Comparison of ENCODE assay signal across 18 cellular contexts in genomic region chr7:140587243-140587642, GRCh38. TPM values are rescaled to one million over a fixed set of nuclear protein-coding genes. Genes with fewer than 3 reads are reported as not detected.
DNase-seq lines count a peak whose midpoint lies in the region; ATAC-seq and TF ChIP-seq lines count a peak whose summit lies in the region.
"Had no signal": no experiment of that assay in that cellular context is flagged by ENCODE, and none has a peak within 500 bp of the region (broad histone marks: within the 10 kb centered on the region; RNA-seq: fewer than 3 reads in every experiment).

No MANE protein-coding gene starts in this region.

- H3K9me3 ChIP-seq in IMR-90 (ENCODE audit: control insufficient read depth, insufficient read depth, low read length) (no peaks in the 10 kb centered on the region), trophoblast cell (ENCODE audit: insufficient read depth, low read depth, low read length) (no peaks in the 10 kb centered on the region)
- H3K9me3 ChIP-seq: Caco-2 had no signal

- no peak for TF ChIP-seq POLR2A in IMR-90 (IDR thresholded peaks at IDR 0.05; ENCODE audit: low read depth, low read length)

- intact Hi-C loops in IMR-90 (cut with micrococcal nuclease) = no loop called here

- peak overlapping the region in 3 of 5 experiments; percentile 1 to 79 (median 13) for H3K27ac Mint-ChIP-seq in brain
- no peak overlapping the region for H3K27ac Mint-ChIP-seq in activated T-cell treated with anti-CD3 and anti-CD28 coated beads, Interleukin-2, amount 50 U/mL, for 72 hours
- H3K27ac Mint-ChIP-seq: CD4-positive, alpha-beta T cell; GM23338; HFFc6 had no signal

- no CpG with 5 or more reads among the region's 9 CpGs for WGBS in IMR-90 (ENCODE audit: extremely low coverage in 2 of 2, insufficient read length in 1 of 2), 2 experiments
- no CpG with 5 or more reads among the region's 9 CpGs for WGBS in trophoblast cell (ENCODE audit: extremely low coverage, insufficient coverage, insufficient read length)

- no peaks in the 10 kb centered on the region for H3K9me3 Mint-ChIP-seq in brain
- H3K9me3 Mint-ChIP-seq in activated T-cell treated with anti-CD3 and anti-CD28 coated beads, Interleukin-2, amount 50 U/mL, for 72 hours = no peaks in the 10 kb centered on the region
- H3K9me3 Mint-ChIP-seq: CD4-positive, alpha-beta T cell; GM23338; HFFc6 had no signal

- no peaks in the 10 kb centered on the region for H4K20me1 ChIP-seq in IMR-90 (ENCODE audit: insufficient read depth, low read length)

- H3K4me1 ChIP-seq in IMR-90 (ENCODE audit: control insufficient read depth, insufficient read depth, low read length) = no peaks in the 10 kb centered on the region
- H3K4me1 ChIP-seq in trophoblast cell (ENCODE audit: control insufficient read depth in 1 of 2, insufficient read depth in 2 of 2, low read length in 2 of 2) = no peaks in the 10 kb centered on the region
- H3K4me1 ChIP-seq: Caco-2 had no signal

- peaks cover 3% of the 10 kb centered on the region for H3K27me3 Mint-ChIP-seq in brain
- H3K27me3 Mint-ChIP-seq in activated T-cell treated with anti-CD3 and anti-CD28 coated beads, Interleukin-2, amount 50 U/mL, for 72 hours (ENCODE audit: low read depth) = no peaks in the 10 kb centered on the region

- H3K23ac ChIP-seq in IMR-90 (ENCODE audit: low read depth, low read length) = no peak overlapping the region
- no peak overlapping the region for H3K23ac ChIP-seq in trophoblast cell (ENCODE audit: low read length)

- H3K36me3 ChIP-seq in IMR-90 (ENCODE audit: control insufficient read depth, insufficient read depth, low read length) (peaks cover 31% of the 10 kb centered on the region), trophoblast cell (ENCODE audit: control insufficient read depth in 1 of 2, insufficient read depth in 2 of 2, low read length in 2 of 2) (peaks cover 9 to 11% of the 10 kb centered on the region in 2 experiments)

- no TSS peak for BruUV-seq in IMR-90 (replicated peaks; lab: Mats Ljungman, UMichigan)

- POLR2A ChIA-PET in IMR-90 (lab: Charles Lee; ENCODE audit: unreplicated experiment) = no interaction called here

- dilution Hi-C loops in IMR-90 (cut with HindIII; ENCODE audit: low sequenced_read_pairs, unreplicated experiment) = no loop called here

- H3K14ac ChIP-seq in IMR-90 (replicated peaks; ENCODE audit: low read depth, low read length) (no peak overlapping the region), trophoblast cell (ENCODE audit: low read length) (no peak overlapping the region)

- no peak overlapping the region for H3K56ac ChIP-seq in IMR-90 (ENCODE audit: extremely low read depth, insufficient read depth, low read length)

- no peak overlapping the region for H4K5ac ChIP-seq in IMR-90 (ENCODE audit: low read depth, low read length)

- no peak overlapping the region for H3K18ac ChIP-seq in IMR-90 (ENCODE audit: low read depth, low read length)
- no peak overlapping the region for H3K18ac ChIP-seq in trophoblast cell (ENCODE audit: low read length)

- no peak for TF ChIP-seq RAD21 in IMR-90 (IDR thresholded peaks at IDR 0.05; ENCODE audit: low read length)

- H2AK5ac ChIP-seq in IMR-90 (ENCODE audit: low read depth, low read length) (no peak overlapping the region), trophoblast cell (ENCODE audit: low read length) (no peak overlapping the region)

- H2BK5ac ChIP-seq in IMR-90 (ENCODE audit: low read depth, low read length, poor library complexity, severe bottlenecking) = no peak overlapping the region
- no peak overlapping the region for H2BK5ac ChIP-seq in trophoblast cell (ENCODE audit: low read depth, low read length, poor library complexity)

- H2AK9ac ChIP-seq in IMR-90 (replicated peaks; ENCODE audit: low read depth, low read length, poor library complexity) = peak overlapping the region; percentile 72

- no peak overlapping the region for H3K4ac ChIP-seq in IMR-90 (ENCODE audit: low read depth, low read length)
- H3K4ac ChIP-seq in trophoblast cell (ENCODE audit: low read depth, low read length) = no peak overlapping the region

- no peak overlapping the region for H4K91ac ChIP-seq in IMR-90 (ENCODE audit: insufficient read depth, low read depth, low read length)
- H4K91ac ChIP-seq in trophoblast cell (ENCODE audit: low read depth, low read length) = no peak overlapping the region

- no peak overlapping the region for H2BK20ac ChIP-seq in IMR-90 (ENCODE audit: low read depth, low read length)

- H3K4me3 Mint-ChIP-seq in brain = no peak overlapping the region
- H3K4me3 Mint-ChIP-seq in activated T-cell treated with anti-CD3 and anti-CD28 coated beads, Interleukin-2, amount 50 U/mL, for 72 hours = no peak overlapping the region
- H3K4me3 Mint-ChIP-seq: CD4-positive, alpha-beta T cell; GM23338; HFFc6 had no signal

- no peaks in the 10 kb centered on the region for H3K79me2 ChIP-seq in trophoblast cell (ENCODE audit: control insufficient read depth, insufficient read depth, low read length, poor library complexity)

- peaks cover 57% of the 10 kb centered on the region for H3K36me3 Mint-ChIP-seq in brain
- H3K36me3 Mint-ChIP-seq in activated T-cell treated with anti-CD3 and anti-CD28 coated beads, Interleukin-2, amount 50 U/mL, for 72 hours (ENCODE audit: insufficient read depth in 2 of 2) = no peaks in the 10 kb centered on the region

- H3K27ac ChIP-seq in IMR-90 (ENCODE audit: insufficient read depth, low read length) (no peak overlapping the region), trophoblast cell (ENCODE audit: low read depth, low read length) (no peak overlapping the region)
- H3K27ac ChIP-seq: C4-2B had no signal

- H2BK15ac ChIP-seq in IMR-90 (ENCODE audit: low read depth, low read length) = no peak overlapping the region

- in situ Hi-C loops in IMR-90 (cut with MboI; ENCODE audit: low sequenced_read_pairs) = no loop called here

- no peak overlapping the region for H3K4me3 ChIP-seq in IMR-90 (ENCODE audit: insufficient read depth, low read depth, low read length)
- H3K4me3 ChIP-seq in trophoblast cell (ENCODE audit: low read depth, low read length) = no peak overlapping the region
- H3K4me3 ChIP-seq: GM23338 had no signal

- H3K4me2 ChIP-seq in IMR-90 (ENCODE audit: low read depth, low read length) (no peak overlapping the region), trophoblast cell (ENCODE audit: low read length) (no peak overlapping the region)
- H3K4me2 ChIP-seq: GM23338 had no signal

- TF ChIP-seq CTCF in IMR-90 (conservative IDR thresholded peaks at IDR 0.05; ENCODE audit: low read depth, low read length) (no peak), brain (conservative IDR thresholded peaks at IDR 0.05) (no peak)

- H3K9ac ChIP-seq in IMR-90 (ENCODE audit: low read depth, low read length) (no peak overlapping the region), trophoblast cell (ENCODE audit: low read length) (no peak overlapping the region)

- CTCF ChIA-PET in IMR-90 (lab: Yijun Ruan, JAX) = no interaction called here

- no peak overlapping the region for H2AFZ ChIP-seq in IMR-90 (replicated peaks; ENCODE audit: low read length, poor library complexity)
- no peak overlapping the region for H2AFZ ChIP-seq in trophoblast cell (ENCODE audit: insufficient read depth, low read length, poor library complexity)
- H2AFZ ChIP-seq: GM23338 had no signal

- peaks cover 8% of the 10 kb centered on the region; the same call in 1 of the 2 replicates for H3K9me1 ChIP-seq in IMR-90 (ENCODE audit: insufficient read depth, low read length)

- peaks cover 0 to 25% of the 10 kb centered on the region in 2 experiments; a peak in 2 of 4 replicates for H3K79me1 ChIP-seq in IMR-90 (ENCODE audit: low read depth in 1 of 2, low read length in 2 of 2)
- H3K79me1 ChIP-seq in trophoblast cell (ENCODE audit: low read length) = no peaks in the 10 kb centered on the region

- H2BK120ac ChIP-seq in IMR-90 (ENCODE audit: low read depth, low read length) (no peak overlapping the region), trophoblast cell (ENCODE audit: insufficient read depth, low read length, poor library complexity) (no peak overlapping the region)

- DNase-seq in IMR-90 (no peak), trophoblast cell (no peak), NCI-H2081 treated with DMSO at 0.1 percent for 48 hours (lab: John Stamatoyannopoulos, UW) (no peak), DMS 273 treated with DMSO at 0.1 percent for 48 hours (lab: John Stamatoyannopoulos, UW) (no peak)
- no peak for DNase-seq in activated T-cell treated with anti-CD3 and anti-CD28 coated beads, Interleukin-2, amount 50 U/mL, for 72 hours
- DNase-seq: ACHN; AML-193; Caco-2; CD4-positive, alpha-beta T cell; DMS153; DMS79; GDM1; HCEC 1CT; HFFc6 had no signal

- no peak overlapping the region for H2BK12ac ChIP-seq in trophoblast cell (ENCODE audit: low read length)

- no peak overlapping the region for H4K12ac ChIP-seq in trophoblast cell (ENCODE audit: low read depth, low read length)

- no peak for ATAC-seq in IMR-90 (ENCODE audit: low read depth)
- ATAC-seq in activated T-cell treated with anti-CD3 and anti-CD28 coated beads, Interleukin-2, amount 50 U/mL, for 72 hours (replicated peaks in 1 of 2) = no peak
- ATAC-seq: GM23338, HepG2 had no signal

- H4K8ac ChIP-seq in IMR-90 (ENCODE audit: low read depth in 2 of 2, low read length in 2 of 2) (no peak overlapping the region), trophoblast cell (ENCODE audit: low read depth, low read length) (peak overlapping the region; percentile 34)

- no peaks in the 10 kb centered on the region for H3K4me1 Mint-ChIP-seq in brain
- no peaks in the 10 kb centered on the region for H3K4me1 Mint-ChIP-seq in activated T-cell treated with anti-CD3 and anti-CD28 coated beads, Interleukin-2, amount 50 U/mL, for 72 hours (ENCODE audit: low read depth)
- H3K4me1 Mint-ChIP-seq: GM23338 had no signal

- H3K27me3 ChIP-seq in IMR-90 (ENCODE audit: control insufficient read depth, insufficient read depth, low read length) (no peaks in the 10 kb centered on the region), trophoblast cell (ENCODE audit: insufficient read depth, low read length) (no peaks in the 10 kb centered on the region)

TF ChIP-seq in IMR-90, 13 proteins besides CTCF, POLR2A, EP300 and RAD21:
- TF ChIP-seq CEBPB (IDR thresholded peaks at IDR 0.05; ENCODE audit: low read depth, low read length) = no peak

RNA-seq across cellular contexts. Expression of gene DENND2A, which starts 53.4 kb away (rescaled TPM):
- total RNA-seq in IMR-90 (2012; rRNA removed) = 7.5 and 7.8 TPM in 2 replicates
- 7.4 and 10.3 TPM in 2 replicates for polyA plus RNA-seq in IMR-90 (2012; rRNA removed)
- 7.5 and 18.0 TPM in 2 replicates for polyA plus RNA-seq in IMR-90 (2012; cell fraction: cytosol; rRNA removed)
- polyA plus RNA-seq in IMR-90 (2012; cell fraction: nucleus; rRNA removed; ENCODE audit: low replicate concordance) = 14.9 and 25.0 TPM in 2 replicates
- 49.3 TPM for polyA plus RNA-seq in brain (ENCODE audit: insufficient read depth, low read depth, low replicate concordance)
- 16.2 and 17.5 TPM in 2 replicates for polyA plus RNA-seq in trophoblast cell (2013)
- total RNA-seq in activated T-cell treated with anti-CD3 and anti-CD28 coated beads, Interleukin-2, amount 50 U/mL, for 72 hours = not detected
- total RNA-seq: CD4-positive, alpha-beta T cell; HepG2 had no signal
- polyA plus RNA-seq: HepG2 had no signal
